ENCODE assay signal across 9 cellular contexts in the genomic region with DNA sequence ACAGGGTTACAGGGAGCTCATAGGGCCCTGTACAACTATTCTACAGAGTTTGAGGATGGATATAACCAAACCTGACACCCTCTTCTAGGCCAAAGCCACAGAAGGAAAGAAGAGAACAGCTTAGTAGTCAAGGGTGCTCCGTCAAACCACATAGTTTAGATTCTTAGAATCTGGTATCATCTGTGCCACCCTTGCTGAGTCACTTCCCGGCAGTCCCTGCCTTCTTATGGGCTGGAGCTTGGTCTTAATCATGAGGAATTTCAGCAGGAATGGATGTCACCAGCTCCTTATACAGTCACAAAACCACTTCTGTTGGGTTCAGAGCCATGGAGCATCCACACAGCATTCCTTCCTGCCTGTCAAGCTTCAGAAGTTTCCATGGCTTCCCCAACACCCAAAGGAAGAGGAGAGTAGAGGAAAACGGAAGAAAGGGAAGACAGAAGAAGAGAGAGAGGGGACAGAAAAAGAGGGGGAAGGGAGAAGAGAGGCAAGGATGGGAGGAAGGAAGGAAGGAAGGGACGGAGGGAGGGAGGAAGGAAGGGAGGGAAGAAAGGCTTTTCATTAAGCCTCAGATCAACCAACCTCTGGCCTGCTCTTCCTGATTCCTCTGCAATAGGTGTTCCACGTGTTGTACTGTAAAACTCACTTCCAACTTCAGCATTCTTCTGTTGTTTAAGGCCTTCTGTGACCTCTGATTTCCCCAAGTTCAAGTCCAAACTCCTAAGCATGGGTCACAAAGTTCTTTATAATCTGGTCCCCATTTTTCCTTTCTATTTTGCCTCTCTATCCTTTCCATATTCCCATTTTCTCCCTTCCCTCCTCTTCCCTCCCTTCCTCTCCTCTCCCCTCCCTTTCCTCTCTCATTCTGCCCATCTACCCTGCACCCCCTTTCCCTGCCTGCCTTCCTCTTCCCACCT.
DNase-seq lines count a peak whose midpoint lies in the region; ATAC-seq and TF ChIP-seq lines count a peak whose summit lies in the region.
"Had no signal": no experiment of that assay in that cellular context is flagged by ENCODE, and none has a peak within 500 bp of the region (broad histone marks: within the 10 kb centered on the region; RNA-seq: fewer than 3 reads in every experiment).

No MANE protein-coding gene starts in this region.

- CTCF ChIA-PET in OCI-LY7 (lab: Charles Lee; ENCODE audit: unreplicated experiment) = no interaction called here

- no peaks in the 10 kb centered on the region for H3K79me2 ChIP-seq in OCI-LY7 (ENCODE audit: insufficient read depth, low read depth, low read length)

- no peak overlapping the region for H2AFZ ChIP-seq in OCI-LY7 (ENCODE audit: low read length)

- H3K9me3 ChIP-seq in HUES6 (ENCODE audit: control insufficient read depth, insufficient read depth, low read depth, low read length) (no peaks in the 10 kb centered on the region), left lung (no peaks in the 10 kb centered on the region), OCI-LY7 (ENCODE audit: low read length) (no peaks in the 10 kb centered on the region)

- no peak for TF ChIP-seq CTCF in AG09309 (IDR thresholded peaks at IDR 0.05; ENCODE audit: control insufficient read depth, insufficient read depth, low read depth, low read length, missing control alignments)
- no peak for TF ChIP-seq CTCF in left lung (IDR thresholded peaks at IDR 0.05)
- no peak for TF ChIP-seq CTCF in OCI-LY7 (conservative IDR thresholded peaks at IDR 0.05; ENCODE audit: low read length)

- H3K9me2 ChIP-seq in OCI-LY7 (ENCODE audit: insufficient read depth, low read length) = no peaks in the 10 kb centered on the region

- peak; percentile 86 for ATAC-seq in left lung

- peak overlapping the region; percentile 47 for H3K9ac ChIP-seq in HUES6 (ENCODE audit: low read length)

- H3K4me3 ChIP-seq in AG09309 (ENCODE audit: control insufficient read depth, low read depth, low read length) (no peak overlapping the region), HUES6 (ENCODE audit: low read depth, low read length) (no peak overlapping the region), left lung (no peak overlapping the region), OCI-LY7 (ENCODE audit: low read depth, low read length, poor library complexity, severe bottlenecking) (no peak overlapping the region)

- H3K27me3 ChIP-seq in HUES6 (ENCODE audit: control insufficient read depth, insufficient read depth, low read length) = no peaks in the 10 kb centered on the region
- H3K27me3 ChIP-seq in left lung = no peaks in the 10 kb centered on the region

- no peaks in the 10 kb centered on the region for H3K36me3 ChIP-seq in HUES6 (ENCODE audit: control insufficient read depth, insufficient read depth, low read length)
- no peaks in the 10 kb centered on the region for H3K36me3 ChIP-seq in left lung
- no peaks in the 10 kb centered on the region for H3K36me3 ChIP-seq in OCI-LY7 (ENCODE audit: insufficient read depth, low read length)

- POLR2A ChIA-PET in OCI-LY7 (lab: Charles Lee) = interaction anchor here (0.6 to 1.0 kb wide), 2 partner anchors 10 to 43 kb away, joined by 3 read pairs; no protein-coding TSS in a partner anchor

- peaks cover 21% of the 10 kb centered on the region for H3K4me1 ChIP-seq in HUES6 (ENCODE audit: control insufficient read depth, insufficient read depth, low read length)
- no peaks in the 10 kb centered on the region for H3K4me1 ChIP-seq in left lung
- no peaks in the 10 kb centered on the region for H3K4me1 ChIP-seq in OCI-LY7 (ENCODE audit: insufficient read depth, low read length, poor library complexity, severe bottlenecking)

- DNase-seq in AG09309 (ENCODE audit: low read depth) (peak; percentile 89), amniotic stem cell (lab: John Stamatoyannopoulos, UW) (peak; percentile 85), left lung (no peak), OCI-LY7 (ENCODE audit: low spot score) (no peak), NCI-H1694 (lab: John Stamatoyannopoulos, UW) (no peak), amygdala (lab: John Stamatoyannopoulos, UW) (no peak), C1 segment of cervical spinal cord (lab: John Stamatoyannopoulos, UW) (no peak)
- DNase-seq: SHP77 had no signal

- no peaks in the 10 kb centered on the region for H4K20me1 ChIP-seq in OCI-LY7 (ENCODE audit: insufficient read depth, low read length)

- intact Hi-C loops in left lung (cut with DNase I) (no loop called here), OCI-LY7 (cut with micrococcal nuclease; ENCODE audit: unreplicated experiment) (no loop called here)

- peak overlapping the region; percentile 51; the same call in 1 of the 2 replicates for H3K27ac ChIP-seq in HUES6 (ENCODE audit: low read depth, low read length)
- no peak overlapping the region for H3K27ac ChIP-seq in left lung
- no peak overlapping the region for H3K27ac ChIP-seq in OCI-LY7 (ENCODE audit: low read depth, low read length, poor library complexity, severe bottlenecking)

- H3K4me2 ChIP-seq in OCI-LY7 (ENCODE audit: low read length) = no peak overlapping the region

- no TSS peak for BruUV-seq in OCI-LY7 (replicated peaks; lab: Mats Ljungman, UMichigan)

Comparison
In these comparisons a context has a peak if more than half of its experiments do, and no peak if none do; other contexts are left out.
1. DNase-seq: peak in AG09309 (single experiment) and amniotic stem cell (single experiment); none in left lung (0 of 2), OCI-LY7 (single experiment), NCI-H1694 (single experiment), amygdala (0 of 56) and C1 segment of cervical spinal cord (0 of 14).